23 cellular contexts compared by ENCODE assay signal in genomic region chr12:58026421-58026820, GRCh38.
"Had no signal": no experiment of that assay in that cellular context is flagged by ENCODE, and none has a peak within 500 bp of the region (broad histone marks: within the 10 kb centered on the region; RNA-seq: fewer than 3 reads in every experiment).

No MANE protein-coding gene starts in this region.

- H3K27me3 Mint-ChIP-seq: dendritic cell treated with granulocyte-macrophage colony-stimulating factor and Interleukin-4, amounts not matched to agents 40 ng/mL and 50 ng/mL, for 4 days had no signal

- H3K4me3 ChIP-seq: gastroesophageal sphincter, heart right ventricle, mucosa of descending colon, transverse colon, uterus had no signal

- H3K4me1 ChIP-seq: transverse colon, uterus had no signal

- H3K27ac ChIP-seq: brain microvascular endothelial cell, heart right ventricle, neutrophil, transverse colon, uterus had no signal

- H3K4me3 Mint-ChIP-seq: activated CD4-positive, alpha-beta T cell treated with anti-CD3 and anti-CD28 coated beads for 36 hours; activated naive CD8-positive, alpha-beta T cell treated with anti-CD3 and anti-CD28 coated beads for 36 hours; dendritic cell treated with granulocyte-macrophage colony-stimulating factor and Interleukin-4, amounts not matched to agents 40 ng/mL and 50 ng/mL, for 4 days; memory B cell; naive thymus-derived CD8-positive, alpha-beta T cell; WTC11 had no signal

- H3K36me3 ChIP-seq: brain microvascular endothelial cell, gastroesophageal sphincter, heart right ventricle, neutrophil, transverse colon, uterus had no signal

- H3K36me3 Mint-ChIP-seq: activated naive CD8-positive, alpha-beta T cell treated with anti-CD3 and anti-CD28 coated beads for 36 hours had no signal

- DNase-seq: activated CD4-positive, alpha-beta T cell treated with anti-CD3 and anti-CD28 coated beads for 36 hours; activated CD4-positive, alpha-beta T cell treated with anti-CD3 and anti-CD28 coated beads, Interleukin-2, amount 50 U/mL, for 48 hours; activated naive CD8-positive, alpha-beta T cell treated with anti-CD3 and anti-CD28 coated beads for 36 hours; activated T-cell treated with anti-CD3 and anti-CD28 coated beads for 4 hours; amygdala; effector CD8-positive, alpha-beta T cell; heart right ventricle; left ventricle myocardium superior; mucosa of descending colon; naive thymus-derived CD8-positive, alpha-beta T cell; stimulated activated CD4-positive, alpha-beta T cell treated with anti-CD3 and anti-CD28 coated beads, Interleukin-12 subunit alpha, Interleukin-12 subunit beta, amount 100 ng/mL, for 4 hours; stimulated activated CD4-positive, alpha-beta T cell treated with anti-CD3 and anti-CD28 coated beads, Interleukin-1b, Interleukin-23, amount 100 ng/mL, for 48 hours; stimulated activated CD8-positive, alpha-beta memory T cell treated with anti-CD3 and anti-CD28 coated beads, Interleukin-4, amount 100 ng/mL, for 48 hours; stimulated activated naive CD4-positive, alpha-beta T cell treated with Interleukin-2 at 50 U/mL for 16 hours; SW 1271; transverse colon; uterus had no signal

- H3K4me1 Mint-ChIP-seq: activated CD4-positive, alpha-beta T cell treated with anti-CD3 and anti-CD28 coated beads for 36 hours; activated naive CD8-positive, alpha-beta T cell treated with anti-CD3 and anti-CD28 coated beads for 36 hours; memory B cell; naive thymus-derived CD8-positive, alpha-beta T cell; WTC11 had no signal

- ATAC-seq: activated CD4-positive, alpha-beta T cell treated with anti-CD3 and anti-CD28 coated beads for 36 hours; gastroesophageal sphincter; heart right ventricle; left ventricle myocardium superior; mucosa of descending colon; naive thymus-derived CD8-positive, alpha-beta T cell; WTC11 had no signal

- H3K27me3 ChIP-seq: brain microvascular endothelial cell, gastroesophageal sphincter, heart right ventricle, neutrophil, transverse colon, uterus had no signal

- H3K27ac Mint-ChIP-seq: activated CD4-positive, alpha-beta T cell treated with anti-CD3 and anti-CD28 coated beads for 36 hours; activated naive CD8-positive, alpha-beta T cell treated with anti-CD3 and anti-CD28 coated beads for 36 hours; dendritic cell treated with granulocyte-macrophage colony-stimulating factor and Interleukin-4, amounts not matched to agents 40 ng/mL and 50 ng/mL, for 4 days; memory B cell; naive thymus-derived CD8-positive, alpha-beta T cell; WTC11 had no signal

- H3K9me3 ChIP-seq: gastroesophageal sphincter, neutrophil, transverse colon, uterus had no signal
